Comparison of ENCODE assay signal across 8 cellular contexts in genomic region chr2:40448476-40449079, GRCh38.
DNase-seq lines count a peak whose midpoint lies in the region; TF ChIP-seq lines count a peak whose summit lies in the region.

No MANE protein-coding gene starts in this region.

- in situ Hi-C loops in GM13977 (cut with MboI; ENCODE audit: low pct_unique_long_range_greater_than_20kb, low sequenced_read_pairs, unreplicated experiment) = no loop called here

- TF ChIP-seq CTCF in GM13977 (IDR thresholded peaks at IDR 0.05; ENCODE audit: extremely low read depth, insufficient read depth, missing control alignments) = peak; percentile 39

- H3K4me3 ChIP-seq in ACC112 (ENCODE audit: low read depth, low read length) = peak overlapping the region; percentile 38

- H3K27ac ChIP-seq in ACC112 (ENCODE audit: low read depth, low read length) = no peak overlapping the region

- no peaks in the 10 kb centered on the region for H3K27me3 ChIP-seq in ACC112 (ENCODE audit: insufficient read depth, low read length)

- peaks cover 9% of the 10 kb centered on the region for H3K4me1 ChIP-seq in ACC112 (ENCODE audit: control insufficient read depth, insufficient read depth, low read length, unreplicated experiment)

- H3K79me2 ChIP-seq in ACC112 (ENCODE audit: control insufficient read depth, insufficient read depth, low read length, unreplicated experiment) = peaks cover 8% of the 10 kb centered on the region

- no peak for DNase-seq in GM13977 (ENCODE audit: low spot score)
- DNase-seq in NCI-H2227 (lab: John Stamatoyannopoulos, UW; ENCODE audit: unreplicated experiment) = peak; percentile 63
- peak; percentile 63 for DNase-seq in cerebellar cortex (ENCODE audit: low spot score)
- DNase-seq in pons (ENCODE audit: low spot score) = peak; percentile 59
- DNase-seq in cortex of kidney (lab: John Stamatoyannopoulos, UW) = no peak
- DNase-seq in stimulated activated naive CD4-positive, alpha-beta T cell treated with Interleukin-2 at 50 U/mL for 16 hours (lab: John Stamatoyannopoulos, UW) = no peak
- no peak for DNase-seq in stimulated activated CD8-positive, alpha-beta memory T cell treated with anti-CD3 and anti-CD28 coated beads, Interleukin-4, amount 100 ng/mL, for 48 hours

- H3K36me3 ChIP-seq in ACC112 (ENCODE audit: insufficient read depth, low read length) = no peaks in the 10 kb centered on the region

- H2AFZ ChIP-seq in ACC112 (ENCODE audit: low read length, unreplicated experiment) = no peak overlapping the region

Comparison
In these comparisons a context has a peak if more than half of its experiments do, and no peak if none do; other contexts are left out.
1. DNase-seq: peak in NCI-H2227 (single experiment), cerebellar cortex (single experiment) and pons (single experiment); none in GM13977 (single experiment), cortex of kidney (single experiment), stimulated activated naive CD4-positive, alpha-beta T cell treated with Interleukin-2 at 50 U/mL for 16 hours (single experiment) and stimulated activated CD8-positive, alpha-beta memory T cell treated with anti-CD3 and anti-CD28 coated beads, Interleukin-4, amount 100 ng/mL, for 48 hours (single experiment).